21 cellular contexts compared by ENCODE assay signal in the genomic region with DNA sequence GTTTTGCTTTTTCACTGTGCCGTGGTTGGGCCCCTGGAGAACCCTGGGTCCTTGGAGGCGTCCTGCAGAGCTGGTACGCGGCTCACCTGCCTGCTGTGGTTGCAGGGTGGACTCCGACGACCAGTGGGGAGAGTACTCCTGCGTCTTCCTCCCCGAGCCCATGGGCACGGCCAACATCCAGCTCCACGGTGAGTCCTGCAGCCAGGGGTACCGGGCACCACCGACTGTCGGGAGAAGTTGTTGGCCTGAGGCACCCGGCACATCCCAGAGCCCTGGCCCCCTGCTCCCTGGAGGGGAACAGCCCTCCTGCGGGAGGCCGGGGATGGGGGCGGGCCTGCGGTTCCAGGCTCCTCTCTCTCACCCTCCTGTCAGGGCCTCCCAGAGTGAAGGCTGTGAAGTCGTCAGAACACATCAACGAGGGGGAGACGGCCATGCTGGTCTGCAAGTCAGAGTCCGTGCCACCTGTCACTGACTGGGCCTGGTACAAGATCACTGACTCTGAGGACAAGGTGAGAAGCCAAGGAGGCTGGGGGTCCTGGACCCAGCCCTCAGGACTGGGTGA. TPM values are rescaled to one million over a fixed set of nuclear protein-coding genes. Genes with fewer than 3 reads are reported as not detected.
A peak's percentile ranks its signal among the peaks of the same experiment; 100 is the strongest.
DNase-seq lines count a peak whose midpoint lies in the region; ATAC-seq, FAIRE-seq and TF ChIP-seq lines count a peak whose summit lies in the region.
"Had no signal": no experiment of that assay in that cellular context is flagged by ENCODE, and none has a peak within 500 bp of the region (broad histone marks: within the 10 kb centered on the region; RNA-seq: fewer than 3 reads in every experiment).

No MANE protein-coding gene starts in this region.

- no peak overlapping the region for H3K23ac ChIP-seq in H1 (ENCODE audit: insufficient read length)
- peak overlapping the region; percentile 65 for H3K23ac ChIP-seq in neuronal stem cell (ENCODE audit: low read depth, low read length, poor library complexity)

- TF ChIP-seq POLR2A in H1 (IDR thresholded peaks at IDR 0.05; ENCODE audit: control extremely low read depth in 1 of 2, low read depth in 2 of 2, low read length in 2 of 2) (no peak), gastrocnemius medialis (IDR thresholded peaks at IDR 0.05) (no peak)

- no peak for TF ChIP-seq EP300 in H1 (IDR thresholded peaks at IDR 0.05; ENCODE audit: borderline replicate concordance in 1 of 2, low read depth in 2 of 2, low read length in 2 of 2)

- H3K9me3 ChIP-seq in left ventricle myocardium inferior (replicated peaks) = no peaks in the 10 kb centered on the region
- no peaks in the 10 kb centered on the region for H3K9me3 ChIP-seq in H1 (ENCODE audit: insufficient read depth in 2 of 2, low read depth in 1 of 2, low read length in 1 of 2)
- no peaks in the 10 kb centered on the region for H3K9me3 ChIP-seq in neuronal stem cell (replicated peaks in 1 of 2; ENCODE audit: control insufficient read depth in 2 of 2, insufficient read depth in 1 of 2, low read depth in 1 of 2, low read length in 2 of 2)
- H3K9me3 ChIP-seq in gastrocnemius medialis = no peaks in the 10 kb centered on the region
- H3K9me3 ChIP-seq: BLaER1 had no signal

- TF ChIP-seq CTCF in left ventricle myocardium inferior (IDR thresholded peaks at IDR 0.05; ENCODE audit: borderline replicate concordance) (no peak), H1 (IDR thresholded peaks at IDR 0.05; ENCODE audit: control extremely low read depth in 1 of 3, insufficient read depth in 1 of 3, low read depth in 1 of 3, low read length in 3 of 3) (no peak), gastrocnemius medialis (IDR thresholded peaks at IDR 0.05 in 4 of 5, conservative IDR thresholded peaks at IDR 0.05 in 1 of 5) (no peak)

- CTCF ChIA-PET in H1 (lab: Charles Lee; ENCODE audit: partially characterized antibody) = no interaction called here

- H3K14ac ChIP-seq in H1 (ENCODE audit: insufficient read length) = no peak overlapping the region
- H3K14ac ChIP-seq in neuronal stem cell (ENCODE audit: low read length) = peak overlapping the region; percentile 38

- ATAC-seq in Right ventricle myocardium inferior = no peak
- no peak for ATAC-seq in gastrocnemius medialis
- ATAC-seq in GM21528 (IDR thresholded peaks at IDR 0.05; ENCODE audit: low FRiP score, unreplicated experiment) = no peak
- ATAC-seq in activated T-cell treated with anti-CD3 and anti-CD28 coated beads, Interleukin-2, amount 50 U/mL, for 4 hours = no peak

- 0 out of 2 replicates have a peak, but pooled peaks cover 2% of the 10 kb centered on the region for H3K23me2 ChIP-seq in H1 (ENCODE audit: low read depth, low read length)

- H4K91ac ChIP-seq in H1 (replicated peaks; ENCODE audit: insufficient read length, low read length) = no peak overlapping the region
- H4K91ac ChIP-seq in neuronal stem cell (ENCODE audit: low read depth, low read length, poor library complexity) = no peak overlapping the region

- H3K4ac ChIP-seq in H1 (replicated peaks; ENCODE audit: insufficient read length, low read depth, low read length) (no peak overlapping the region), neuronal stem cell (ENCODE audit: low read length) (no peak overlapping the region)

- no peaks in the 10 kb centered on the region for H3K9me3 Mint-ChIP-seq in activated T-cell treated with anti-CD3 and anti-CD28 coated beads, Interleukin-2, amount 50 U/mL, for 4 hours
- H3K9me3 Mint-ChIP-seq: CD14-positive monocyte, HFFc6, IgD-negative memory B cell had no signal

- H3K4me2 ChIP-seq in H1 (ENCODE audit: insufficient read depth in 1 of 2, low read depth in 2 of 2, low read length in 2 of 2) (no peak overlapping the region), neuronal stem cell (ENCODE audit: insufficient read depth, low read length, poor library complexity, severe bottlenecking) (no peak overlapping the region)
- H3K4me2 ChIP-seq: BLaER1 had no signal

- H3K4me3 ChIP-seq in left ventricle myocardium inferior (no peak overlapping the region), H1 (ENCODE audit: extremely low read depth in 1 of 4, insufficient read depth in 2 of 4, low read depth in 3 of 4, low read length in 4 of 4) (no peak overlapping the region), neuronal stem cell (ENCODE audit: low read length in 2 of 2) (no peak overlapping the region), gastrocnemius medialis (no peak overlapping the region)
- H3K4me3 ChIP-seq: BLaER1, GM23248 had no signal

- POLR2A ChIA-PET in H1 (lab: Charles Lee; ENCODE audit: partially characterized antibody) = interaction anchor here (0.6 kb wide), 1 partner anchor 36 kb away, joined by 3 read pairs; the partner anchor contains the start of gene GZMM

- H2AK5ac ChIP-seq in H1 (ENCODE audit: low read depth, low read length) (no peak overlapping the region), neuronal stem cell (ENCODE audit: low read depth, low read length) (no peak overlapping the region)

- H2BK12ac ChIP-seq in H1 (ENCODE audit: low read depth, low read length) (no peak overlapping the region), neuronal stem cell (ENCODE audit: low read length) (no peak overlapping the region)

- H3K36me3 ChIP-seq in left ventricle myocardium inferior = peaks cover 52% of the 10 kb centered on the region
- peaks cover 10 to 48% (median 27%) of the 10 kb centered on the region in 4 experiments; a peak in 6 of 8 replicates for H3K36me3 ChIP-seq in H1 (ENCODE audit: control insufficient read depth in 2 of 4, insufficient read depth in 4 of 4, low read length in 3 of 4)
- H3K36me3 ChIP-seq in neuronal stem cell (replicated peaks in 1 of 2; ENCODE audit: control insufficient read depth in 2 of 2, insufficient read depth in 2 of 2, low read length in 2 of 2) = peaks cover 50 to 72% of the 10 kb centered on the region in 2 donors
- H3K36me3 ChIP-seq in gastrocnemius medialis = peaks cover 0 to 40% of the 10 kb centered on the region in 2 donors

- peak overlapping the region; percentile 98 for H3K27ac ChIP-seq in left ventricle myocardium inferior (replicated peaks)
- no peak overlapping the region for H3K27ac ChIP-seq in H1 (ENCODE audit: low read depth, low read length)
- H3K27ac ChIP-seq in neuronal stem cell (replicated peaks; ENCODE audit: low read length) = no peak overlapping the region
- H3K27ac ChIP-seq in gastrocnemius medialis = no peak overlapping the region
- H3K27ac ChIP-seq: BLaER1, GM23248 had no signal

- peaks cover 2% of the 10 kb centered on the region for H3K27me3 Mint-ChIP-seq in activated T-cell treated with anti-CD3 and anti-CD28 coated beads, Interleukin-2, amount 50 U/mL, for 4 hours (ENCODE audit: low read depth)

- H2AFZ ChIP-seq in H1 (ENCODE audit: low read length) (no peak overlapping the region), neuronal stem cell (ENCODE audit: low read length) (no peak overlapping the region)
- H2AFZ ChIP-seq: GM23248 had no signal

- WGBS in H1 (ENCODE audit: extremely low coverage in 1 of 2, insufficient coverage in 1 of 2, insufficient read length in 1 of 2, insufficient replicate concordance in 2 of 2, low coverage in 1 of 2, low lambda C conversion rate in 2 of 2, missing lambda C conversion rate in 1 of 2), 2 experiments = 91% methylated on average over 22 of the region's 22 CpGs; no CpG with 5 or more reads in 1 of the 2 experiments
- WGBS in neuronal stem cell (ENCODE audit: extremely low coverage in 2 of 2, insufficient read length in 2 of 2, insufficient replicate concordance in 1 of 2), 2 donors = no CpG with 5 or more reads among the region's 22 CpGs

- H3K9ac ChIP-seq in H1 (replicated peaks in 1 of 4; ENCODE audit: extremely low read depth in 1 of 4, low read depth in 3 of 4, low read length in 3 of 4) (no peak overlapping the region), neuronal stem cell (ENCODE audit: low read depth, low read length, poor library complexity) (no peak overlapping the region)
- H3K9ac ChIP-seq: BLaER1, GM23248 had no signal

- no peak overlapping the region for H4K5ac ChIP-seq in H1 (ENCODE audit: insufficient read length, low read depth, low read length)

- in situ Hi-C loops in gastrocnemius medialis (cut with MboI; ENCODE audit: low sequenced_read_pairs in 4 of 4) = no loop called here

- FAIRE-seq in H1 (lab: Jason Lieb, UNC) = no peak
- FAIRE-seq: H54, HTR-8/SVneo had no signal

- H3K56ac ChIP-seq in H1 (replicated peaks; ENCODE audit: insufficient read length, low read depth, low read length) = no peak overlapping the region

- H3K18ac ChIP-seq in H1 (ENCODE audit: extremely low read depth, low read length) (no peak overlapping the region), neuronal stem cell (ENCODE audit: low read length) (peak overlapping the region; percentile 38)

- peaks cover 40 to 47% of the 10 kb centered on the region in 2 experiments for H4K20me1 ChIP-seq in H1 (replicated peaks in 1 of 2; ENCODE audit: control insufficient read depth in 1 of 2, insufficient read depth in 2 of 2, low read length in 2 of 2)

- H3K4me1 Mint-ChIP-seq in activated T-cell treated with anti-CD3 and anti-CD28 coated beads, Interleukin-2, amount 50 U/mL, for 4 hours (ENCODE audit: low read depth) = peaks cover 7% of the 10 kb centered on the region

- H2BK120ac ChIP-seq in H1 (replicated peaks; ENCODE audit: low read depth, low read length) (no peak overlapping the region), neuronal stem cell (ENCODE audit: low read depth, low read length) (no peak overlapping the region)

- intact Hi-C loops in left ventricle myocardium inferior (cut with micrococcal nuclease) (no loop called here), Right ventricle myocardium inferior (cut with DNase I) (loop anchor here (10.0 kb wide), 1 partner anchor 154 kb away; no protein-coding TSS in a partner anchor), gastrocnemius medialis (cut with DNase I; ENCODE audit: low total_unique reads) (loop anchor here (5.0 kb wide), 1 partner anchor 437 kb away; no protein-coding TSS in a partner anchor)

- TF ChIP-seq RAD21 in H1 (IDR thresholded peaks at IDR 0.05 in 1 of 2, conservative IDR thresholded peaks at IDR 0.05 in 1 of 2; ENCODE audit: low read depth in 2 of 2, low read length in 2 of 2) = no peak

- H3K79me1 ChIP-seq in H1 (ENCODE audit: low read depth, low read length) = peaks cover 11% of the 10 kb centered on the region
- H3K79me1 ChIP-seq in neuronal stem cell (ENCODE audit: low read depth, low read length) = peaks cover 36% of the 10 kb centered on the region

- no peaks in the 10 kb centered on the region for H3K36me3 Mint-ChIP-seq in activated T-cell treated with anti-CD3 and anti-CD28 coated beads, Interleukin-2, amount 50 U/mL, for 4 hours (ENCODE audit: insufficient read depth)

- H4K8ac ChIP-seq in H1 (ENCODE audit: extremely low read depth, insufficient read depth, low read length) (no peak overlapping the region), neuronal stem cell (ENCODE audit: low read depth, low read length) (peak overlapping the region; percentile 65)

- no peak overlapping the region for H3K4me3 Mint-ChIP-seq in activated T-cell treated with anti-CD3 and anti-CD28 coated beads, Interleukin-2, amount 50 U/mL, for 4 hours
- H3K4me3 Mint-ChIP-seq: CD14-positive monocyte; CD4-positive, alpha-beta memory T cell; HFFc6; IgD-negative memory B cell had no signal

- H3K4me1 ChIP-seq in left ventricle myocardium inferior = peaks cover 91% of the 10 kb centered on the region
- peaks cover 0 to 13% (median 5%) of the 10 kb centered on the region in 4 experiments; a peak in 4 of 7 replicates for H3K4me1 ChIP-seq in H1 (replicated peaks in 1 of 4; ENCODE audit: control insufficient read depth in 3 of 4, insufficient read depth in 4 of 4, low read length in 3 of 4)
- peaks cover 2 to 11% of the 10 kb centered on the region in 2 donors for H3K4me1 ChIP-seq in neuronal stem cell (ENCODE audit: control insufficient read depth in 2 of 2, insufficient read depth in 1 of 2, low read depth in 1 of 2, low read length in 2 of 2)
- peaks cover 22 to 45% of the 10 kb centered on the region in 2 donors for H3K4me1 ChIP-seq in gastrocnemius medialis

- H3K79me2 ChIP-seq in H1 (ENCODE audit: control insufficient read depth in 1 of 2, insufficient read depth in 2 of 2, low read length in 2 of 2) = peaks cover 30 to 52% of the 10 kb centered on the region in 2 experiments

- no peak overlapping the region for H2BK5ac ChIP-seq in H1 (ENCODE audit: low read depth, low read length)
- H2BK5ac ChIP-seq in neuronal stem cell (ENCODE audit: low read length) = no peak overlapping the region

- H3K27me3 ChIP-seq in left ventricle myocardium inferior (ENCODE audit: low read depth) = no peaks in the 10 kb centered on the region
- H3K27me3 ChIP-seq in H1 (replicated peaks in 1 of 4; ENCODE audit: control insufficient read depth in 3 of 4, extremely low read depth in 1 of 4, insufficient read depth in 3 of 4, low read length in 3 of 4) = no peaks in the 10 kb centered on the region
- no peaks in the 10 kb centered on the region for H3K27me3 ChIP-seq in neuronal stem cell (ENCODE audit: control insufficient read depth in 3 of 3, insufficient read depth in 3 of 3, low read depth in 1 of 3, low read length in 3 of 3)
- H3K27me3 ChIP-seq in gastrocnemius medialis = no peaks in the 10 kb centered on the region
- H3K27me3 ChIP-seq: BLaER1 had no signal

- no peak overlapping the region for H2BK15ac ChIP-seq in H1 (ENCODE audit: low read length)
- H2BK15ac ChIP-seq in neuronal stem cell (ENCODE audit: low read length) = no peak overlapping the region

- no peak overlapping the region for H2BK20ac ChIP-seq in H1 (ENCODE audit: low read length)

- DNase-seq in left ventricle myocardium inferior = no peak
- no peak for DNase-seq in Right ventricle myocardium inferior (ENCODE audit: missing footprints)
- DNase-seq in H1 (ENCODE audit: low read depth in 1 of 2, low spot score in 2 of 2) = no peak
- DNase-seq in neuronal stem cell (ENCODE audit: low spot score) = no peak
- DNase-seq in gastrocnemius medialis = no peak
- no peak for DNase-seq in activated T-cell treated with anti-CD3 and anti-CD28 coated beads, Interleukin-2, amount 50 U/mL, for 4 hours
- DNase-seq: 8988T; CD4-positive, alpha-beta memory T cell; DMS153; DMS79; GDM1; GM23248; HCEC 1CT; HFFc6 had no signal

RNA-seq across cellular contexts. Expression of gene BSG, which starts 8.0 kb away (rescaled TPM):
- total RNA-seq in left ventricle myocardium inferior (1,533 TPM), Right ventricle myocardium inferior (1,651 TPM), gastrocnemius medialis (100 to 1,000 TPM; 305 to 380 (median 364) TPM)
- total RNA-seq in H1 (2021; fragmentation: NEBNext Ultra II Directional; extraction: Animal tissue kit (Norgen Biotek cat#: 25700)) = 726 and 743 TPM in 2 replicates
- 1,055 and 1,381 TPM in 2 replicates for polyA plus RNA-seq in H1 (2011; rRNA removed)
- 777 TPM for polyA plus RNA-seq in H1 (2011; cell fraction: cytosol; rRNA removed)
- 835 TPM for polyA plus RNA-seq in H1 (2011; cell fraction: nucleus; rRNA removed)
- polyA plus RNA-seq in H1 (2012, experiment 1 of 2) = 563 to 829 TPM (median 731 TPM) in 4 replicates
- 1,009 TPM for polyA plus RNA-seq in H1 (2012, experiment 2 of 2)
- polyA plus RNA-seq in H1 (2013, experiment 1 of 2) = 1,327 TPM
- 1,362 TPM for polyA plus RNA-seq in H1 (2013, experiment 2 of 2)
- polyA minus RNA-seq in H1 (2011; rRNA and poly(A)+ RNA removed) = 300 and 353 TPM in 2 replicates
- polyA minus RNA-seq in H1 (2011; cell fraction: cytosol; rRNA and poly(A)+ RNA removed) = 459 TPM
- polyA minus RNA-seq in H1 (2011; cell fraction: nucleus; rRNA and poly(A)+ RNA removed) = 278 TPM
- 596 TPM for polyA plus RNA-seq in neuronal stem cell (2013, experiment 1 of 2)
- polyA plus RNA-seq in neuronal stem cell (2013, experiment 2 of 2) = 585 TPM
- 100 to 1,000 TPM; 241 to 277 (median 250) TPM for total RNA-seq in activated T-cell treated with anti-CD3 and anti-CD28 coated beads, Interleukin-2, amount 50 U/mL, for 4 hours

RNA-seq across cellular contexts. Expression of gene HCN2, which starts 9.3 kb away (rescaled TPM):
- total RNA-seq in left ventricle myocardium inferior = 21.9 TPM
- total RNA-seq in Right ventricle myocardium inferior = 4.5 TPM
- 3.6 and 4.0 TPM in 2 replicates for total RNA-seq in H1 (2021; fragmentation: NEBNext Ultra II Directional; extraction: Animal tissue kit (Norgen Biotek cat#: 25700))
- 1.0 and 1.9 TPM in 2 replicates for polyA plus RNA-seq in H1 (2011; rRNA removed)
- polyA plus RNA-seq in H1 (2011; cell fraction: cytosol; rRNA removed) = 1.3 TPM
- polyA plus RNA-seq in H1 (2011; cell fraction: nucleus; rRNA removed) = 3.2 TPM
- polyA plus RNA-seq in H1 (2012, experiment 1 of 2) = 1.6 to 4.6 TPM (median 3.9 TPM) in 4 replicates
- polyA plus RNA-seq in H1 (2012, experiment 2 of 2) = 2.2 TPM
- polyA plus RNA-seq in H1 (2013, experiment 1 of 2) = 3.0 TPM
- 3.2 TPM for polyA plus RNA-seq in H1 (2013, experiment 2 of 2)
- 1.6 and 4.2 TPM in 2 replicates for polyA minus RNA-seq in H1 (2011; rRNA and poly(A)+ RNA removed)
- polyA minus RNA-seq in H1 (2011; cell fraction: cytosol; rRNA and poly(A)+ RNA removed) = 2.5 TPM
- polyA minus RNA-seq in H1 (2011; cell fraction: nucleus; rRNA and poly(A)+ RNA removed) = 1.4 TPM
- 0.10 TPM for polyA plus RNA-seq in neuronal stem cell (2013, experiment 1 of 2)
- 0.10 TPM for polyA plus RNA-seq in neuronal stem cell (2013, experiment 2 of 2)
- under 1 TPM in 1 of 4 donors, not detected in 3; 0.10 TPM for total RNA-seq in gastrocnemius medialis
- total RNA-seq in activated T-cell treated with anti-CD3 and anti-CD28 coated beads, Interleukin-2, amount 50 U/mL, for 4 hours = under 1 TPM; 0.20 to 0.24 (median 0.22) TPM
- polyA plus RNA-seq: CD14-positive monocyte; CD4-positive, alpha-beta memory T cell; IgD-negative memory B cell had no signal

RNA-seq across cellular contexts. Expression of gene GZMM, which starts 36.5 kb away (rescaled TPM):
- total RNA-seq in left ventricle myocardium inferior = not detected
- not detected for total RNA-seq in Right ventricle myocardium inferior
- total RNA-seq in H1 (2021; fragmentation: NEBNext Ultra II Directional; extraction: Animal tissue kit (Norgen Biotek cat#: 25700)) = 0.32 and 0.59 TPM in 2 replicates
- 0.09 and 0.19 TPM in 2 replicates for polyA plus RNA-seq in H1 (2011; rRNA removed)
- polyA plus RNA-seq in H1 (2011; cell fraction: cytosol; rRNA removed) = 0.26 TPM
- polyA plus RNA-seq in H1 (2011; cell fraction: nucleus; rRNA removed) = 0.91 TPM
- polyA plus RNA-seq in H1 (2012, experiment 1 of 2) = 0.20 to 0.40 TPM in 2 of 4 replicates, not detected in the others
- 0.45 TPM for polyA plus RNA-seq in H1 (2012, experiment 2 of 2)
- polyA plus RNA-seq in H1 (2013, experiment 1 of 2) = 0.12 TPM
- 0.22 TPM for polyA plus RNA-seq in H1 (2013, experiment 2 of 2)
- not detected in 2 replicates for polyA minus RNA-seq in H1 (2011; rRNA and poly(A)+ RNA removed)
- not detected for polyA minus RNA-seq in H1 (2011; cell fraction: cytosol; rRNA and poly(A)+ RNA removed)
- not detected for polyA minus RNA-seq in H1 (2011; cell fraction: nucleus; rRNA and poly(A)+ RNA removed)
- polyA plus RNA-seq in neuronal stem cell (2013, experiment 1 of 2) = 0.04 TPM
- polyA plus RNA-seq in neuronal stem cell (2013, experiment 2 of 2) = 0.06 TPM
- under 1 TPM in 1 of 4 donors, not detected in 3; 0.49 TPM for total RNA-seq in gastrocnemius medialis
- 10 to 100 TPM; 53.2 to 71.8 (median 65.8) TPM for total RNA-seq in activated T-cell treated with anti-CD3 and anti-CD28 coated beads, Interleukin-2, amount 50 U/mL, for 4 hours
- total RNA-seq: GM23248 had no signal
- polyA plus RNA-seq: AG04450, GM23248 had no signal

RNA-seq across cellular contexts. Expression of gene CDC34, which starts 48.8 kb away (rescaled TPM):
- total RNA-seq in left ventricle myocardium inferior (96.5 TPM), Right ventricle myocardium inferior (109 TPM), gastrocnemius medialis (100 to 1,000 TPM in 3 of 4 donors, 10 to 100 TPM in 1; 99.0 to 174 (median 138) TPM)
- total RNA-seq in H1 (2021; fragmentation: NEBNext Ultra II Directional; extraction: Animal tissue kit (Norgen Biotek cat#: 25700)) = 129 and 133 TPM in 2 replicates
- polyA plus RNA-seq in H1 (2011; rRNA removed) = 95.9 and 152 TPM in 2 replicates
- polyA plus RNA-seq in H1 (2011; cell fraction: cytosol; rRNA removed) = 118 TPM
- 164 TPM for polyA plus RNA-seq in H1 (2011; cell fraction: nucleus; rRNA removed)
- 96.1 to 118 TPM (median 105 TPM) in 4 replicates for polyA plus RNA-seq in H1 (2012, experiment 1 of 2)
- polyA plus RNA-seq in H1 (2012, experiment 2 of 2) = 88.6 TPM
- 91.1 TPM for polyA plus RNA-seq in H1 (2013, experiment 1 of 2)
- polyA plus RNA-seq in H1 (2013, experiment 2 of 2) = 90.3 TPM
- 24.6 and 40.1 TPM in 2 replicates for polyA minus RNA-seq in H1 (2011; rRNA and poly(A)+ RNA removed)
- polyA minus RNA-seq in H1 (2011; cell fraction: cytosol; rRNA and poly(A)+ RNA removed) = 50.3 TPM
- 45.6 TPM for polyA minus RNA-seq in H1 (2011; cell fraction: nucleus; rRNA and poly(A)+ RNA removed)
- 109 TPM for polyA plus RNA-seq in neuronal stem cell (2013, experiment 1 of 2)
- 105 TPM for polyA plus RNA-seq in neuronal stem cell (2013, experiment 2 of 2)
- 10 to 100 TPM; 42.1 to 48.7 (median 45.7) TPM for total RNA-seq in activated T-cell treated with anti-CD3 and anti-CD28 coated beads, Interleukin-2, amount 50 U/mL, for 4 hours

RNA-seq across cellular contexts. Expression of gene POLRMT, which starts 53.0 kb away (rescaled TPM):
- 54.3 TPM for total RNA-seq in left ventricle myocardium inferior
- total RNA-seq in Right ventricle myocardium inferior = 51.2 TPM
- 110 and 111 TPM in 2 replicates for total RNA-seq in H1 (2021; fragmentation: NEBNext Ultra II Directional; extraction: Animal tissue kit (Norgen Biotek cat#: 25700))
- 93.0 and 119 TPM in 2 replicates for polyA plus RNA-seq in H1 (2011; rRNA removed)
- polyA plus RNA-seq in H1 (2011; cell fraction: cytosol; rRNA removed) = 84.7 TPM
- polyA plus RNA-seq in H1 (2011; cell fraction: nucleus; rRNA removed) = 444 TPM
- polyA plus RNA-seq in H1 (2012, experiment 1 of 2) = 84.6 to 159 TPM (median 148 TPM) in 4 replicates
- 84.5 TPM for polyA plus RNA-seq in H1 (2012, experiment 2 of 2)
- 105 TPM for polyA plus RNA-seq in H1 (2013, experiment 1 of 2)
- 97.6 TPM for polyA plus RNA-seq in H1 (2013, experiment 2 of 2)
- polyA minus RNA-seq in H1 (2011; rRNA and poly(A)+ RNA removed) = 132 and 217 TPM in 2 replicates
- 86.2 TPM for polyA minus RNA-seq in H1 (2011; cell fraction: cytosol; rRNA and poly(A)+ RNA removed)
- 105 TPM for polyA minus RNA-seq in H1 (2011; cell fraction: nucleus; rRNA and poly(A)+ RNA removed)
- 50.0 TPM for polyA plus RNA-seq in neuronal stem cell (2013, experiment 1 of 2)
- polyA plus RNA-seq in neuronal stem cell (2013, experiment 2 of 2) = 45.6 TPM
- 10 to 100 TPM; 43.9 to 83.4 (median 73.8) TPM for total RNA-seq in gastrocnemius medialis
- total RNA-seq in activated T-cell treated with anti-CD3 and anti-CD28 coated beads, Interleukin-2, amount 50 U/mL, for 4 hours = 100 to 1,000 TPM; 110 to 123 (median 119) TPM

Comparison
In these comparisons a context has a peak if more than half of its experiments do, and no peak if none do; other contexts are left out.
1. RNA of gene GZMM, which starts 36.5 kb away (total RNA-seq): 53.2 to 71.8 TPM in activated T-cell treated with anti-CD3 and anti-CD28 coated beads, Interleukin-2, amount 50 U/mL, for 4 hours; 0.32 to 0.59 TPM in H1, 0.49 TPM in gastrocnemius medialis, not detected in left ventricle myocardium inferior (single experiment) and not detected in Right ventricle myocardium inferior (single experiment); every median in the first group is over 10 times any median in the second.